In genomic region chr9:128722380-128723351, GRCh38 we compare ENCODE assay signal across 1 cellular context.
TF ChIP-seq lines count a peak whose summit lies in the region.

No MANE protein-coding gene starts in this region.

TF ChIP-seq in A549, 52 proteins besides CTCF, POLR2A, EP300 and RAD21 (continued from another document):
- no peak for TF ChIP-seq REST (IDR thresholded peaks at IDR 0.05)
- no peak for TF ChIP-seq SREBF2 (IDR thresholded peaks at IDR 0.05)
- TF ChIP-seq NPAS2 (CRISPR knock-in tag; IDR thresholded peaks at IDR 0.05; ENCODE audit: borderline replicate concordance) = no peak
- TF ChIP-seq MYC (IDR thresholded peaks at IDR 0.05; ENCODE audit: borderline replicate concordance, low read length) = no peak
- TF ChIP-seq ZSCAN20 (CRISPR knock-in tag; IDR thresholded peaks at IDR 0.05) = no peak
- no peak for TF ChIP-seq HOXB5 (CRISPR knock-in tag; IDR thresholded peaks at IDR 0.05)
- TF ChIP-seq CBX8 (IDR thresholded peaks at IDR 0.05) = no peak
